16 cellular contexts compared by ENCODE assay signal in the genomic region with DNA sequence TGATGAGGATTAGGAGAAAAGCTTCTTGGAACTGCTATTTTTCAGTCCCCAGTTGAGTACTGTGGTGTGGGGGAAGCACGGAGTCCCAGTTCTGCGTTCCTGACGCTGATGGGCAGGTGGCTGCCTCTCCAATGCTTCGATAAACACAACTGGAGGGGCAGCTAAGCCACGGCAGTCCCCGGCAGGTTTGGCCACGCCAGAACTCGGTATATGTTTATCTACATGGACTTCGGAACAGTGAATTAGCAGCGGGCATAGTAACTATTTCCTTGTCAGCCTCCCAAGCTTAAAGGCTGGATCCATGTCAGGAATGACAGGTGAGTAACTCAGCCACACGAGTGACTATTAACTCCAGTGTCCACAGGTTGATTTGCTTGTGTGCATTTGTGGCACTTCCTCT.
DNase-seq lines count a peak whose midpoint lies in the region; ATAC-seq, FAIRE-seq and TF ChIP-seq lines count a peak whose summit lies in the region.
"Had no signal": no experiment of that assay in that cellular context is flagged by ENCODE, and none has a peak within 500 bp of the region (broad histone marks: within the 10 kb centered on the region; RNA-seq: fewer than 3 reads in every experiment).

No MANE protein-coding gene starts in this region.

- peaks cover 0 to 24% (median 7%) of the 10 kb centered on the region in 4 experiments; a peak in 6 of 7 replicates for H3K4me1 ChIP-seq in H1 (replicated peaks in 1 of 4; ENCODE audit: control insufficient read depth in 3 of 4, insufficient read depth in 4 of 4, low read length in 3 of 4)
- no peaks in the 10 kb centered on the region for H3K4me1 ChIP-seq in osteoblast (ENCODE audit: insufficient read depth, low read length)
- no peaks in the 10 kb centered on the region for H3K4me1 ChIP-seq in Karpas-422 (ENCODE audit: low read length)
- H3K4me1 ChIP-seq: A549 had no signal

- H3K4me3 ChIP-seq in bronchial epithelial cell (ENCODE audit: low read depth, low read length) (no peak overlapping the region), H1 (ENCODE audit: extremely low read depth in 1 of 4, insufficient read depth in 2 of 4, low read depth in 3 of 4, low read length in 4 of 4) (no peak overlapping the region), osteoblast (ENCODE audit: insufficient read depth, low read length) (no peak overlapping the region), Karpas-422 (ENCODE audit: low read length) (no peak overlapping the region)
- H3K4me3 ChIP-seq: A549, GM12878 had no signal

- H2BK20ac ChIP-seq in H1 (ENCODE audit: low read length): no peak overlapping the region

- H2BK15ac ChIP-seq in H1 (ENCODE audit: low read length): 0 out of 2 replicates have a peak overlapping the region, but pooled peaks have one; percentile 88

- CTCF ChIA-PET in H1 (lab: Charles Lee; ENCODE audit: partially characterized antibody): interaction anchor here (1.0 to 1.1 kb wide), 2 partner anchors 149 to 320 kb away, joined by 3 to 5 read pairs; no protein-coding TSS in a partner anchor
- CTCF ChIA-PET in activated CD8-positive, alpha-beta T cell treated with anti-CD3 and anti-CD28 coated beads for 36 hours (lab: Charles Lee): no interaction called here

- H3K79me1 ChIP-seq in H1 (ENCODE audit: low read depth, low read length): no peaks in the 10 kb centered on the region

- H3K9me3 Mint-ChIP-seq in activated CD8-positive, alpha-beta T cell treated with anti-CD3 and anti-CD28 coated beads for 36 hours: no peaks in the 10 kb centered on the region

- no peaks in the 10 kb centered on the region for H3K27me3 Mint-ChIP-seq in activated CD8-positive, alpha-beta T cell treated with anti-CD3 and anti-CD28 coated beads for 36 hours
- H3K27me3 Mint-ChIP-seq: CD4-positive, alpha-beta memory T cell had no signal

- H3K9ac ChIP-seq in H1 (replicated peaks in 1 of 4; ENCODE audit: extremely low read depth in 1 of 4, low read depth in 3 of 4, low read length in 3 of 4) (no peak overlapping the region), Karpas-422 (ENCODE audit: low read length) (no peak overlapping the region)

- 89% methylated on average over 11 of the region's 11 CpGs; no CpG with 5 or more reads in 1 of the 2 experiments for WGBS in H1 (ENCODE audit: extremely low coverage in 1 of 2, insufficient coverage in 1 of 2, insufficient read length in 1 of 2, insufficient replicate concordance in 2 of 2, low coverage in 1 of 2, low lambda C conversion rate in 2 of 2, missing lambda C conversion rate in 1 of 2), 2 experiments

- TF ChIP-seq RAD21 in H1 (IDR thresholded peaks at IDR 0.05 in 1 of 2, conservative IDR thresholded peaks at IDR 0.05 in 1 of 2; ENCODE audit: low read depth in 2 of 2, low read length in 2 of 2): no peak

- no peak overlapping the region for H4K8ac ChIP-seq in H1 (ENCODE audit: extremely low read depth, insufficient read depth, low read length)

- H3K27ac ChIP-seq in H1 (ENCODE audit: low read depth, low read length): no peak overlapping the region
- no peak overlapping the region for H3K27ac ChIP-seq in osteoblast (ENCODE audit: low read depth, low read length)
- H3K27ac ChIP-seq in Karpas-422 (ENCODE audit: low read length): no peak overlapping the region
- H3K27ac ChIP-seq: A549, C4-2B, HL-60 had no signal

- no peaks in the 10 kb centered on the region for H3K4me1 Mint-ChIP-seq in activated CD8-positive, alpha-beta T cell treated with anti-CD3 and anti-CD28 coated beads for 36 hours (ENCODE audit: low read depth)

- no peaks in the 10 kb centered on the region for H3K36me3 ChIP-seq in bronchial epithelial cell (ENCODE audit: control insufficient read depth, insufficient read depth, low read length)
- no peaks in the 10 kb centered on the region for H3K36me3 ChIP-seq in H1 (ENCODE audit: control insufficient read depth in 2 of 4, insufficient read depth in 4 of 4, low read length in 3 of 4)
- no peaks in the 10 kb centered on the region for H3K36me3 ChIP-seq in osteoblast (ENCODE audit: insufficient read depth, low read length)
- no peaks in the 10 kb centered on the region for H3K36me3 ChIP-seq in Karpas-422 (ENCODE audit: insufficient read depth, low read length)
- H3K36me3 ChIP-seq: BE2C had no signal

- H2AFZ ChIP-seq in H1 (ENCODE audit: low read length): no peak overlapping the region
- H2AFZ ChIP-seq in osteoblast (ENCODE audit: low read length): no peak overlapping the region
- H2AFZ ChIP-seq in Karpas-422 (ENCODE audit: low read length): no peak overlapping the region

- H3K4ac ChIP-seq in H1 (replicated peaks; ENCODE audit: insufficient read length, low read depth, low read length): no peak overlapping the region

- no peak overlapping the region for H2BK120ac ChIP-seq in H1 (replicated peaks; ENCODE audit: low read depth, low read length)

- H4K5ac ChIP-seq in H1 (ENCODE audit: insufficient read length, low read depth, low read length): no peak overlapping the region

- H3K56ac ChIP-seq in H1 (replicated peaks; ENCODE audit: insufficient read length, low read depth, low read length): no peak overlapping the region

- H3K9me2 ChIP-seq in Karpas-422 (replicated peaks; ENCODE audit: insufficient read depth, low read length): no peaks in the 10 kb centered on the region

- no peaks in the 10 kb centered on the region for H3K36me3 Mint-ChIP-seq in activated CD8-positive, alpha-beta T cell treated with anti-CD3 and anti-CD28 coated beads for 36 hours (ENCODE audit: low read depth)

- H2BK5ac ChIP-seq in H1 (ENCODE audit: low read depth, low read length): no peak overlapping the region

- no peak overlapping the region for H2AK5ac ChIP-seq in H1 (ENCODE audit: low read depth, low read length)

- no peak overlapping the region for H3K23ac ChIP-seq in H1 (ENCODE audit: insufficient read length)

- TF ChIP-seq POLR2A in H1 (IDR thresholded peaks at IDR 0.05; ENCODE audit: control extremely low read depth in 1 of 2, low read depth in 2 of 2, low read length in 2 of 2): no peak

- no peak overlapping the region for H3K4me3 Mint-ChIP-seq in activated CD8-positive, alpha-beta T cell treated with anti-CD3 and anti-CD28 coated beads for 36 hours

- FAIRE-seq in bronchial epithelial cell (lab: Jason Lieb, UNC): peak; percentile 88
- FAIRE-seq in H1 (lab: Jason Lieb, UNC): no peak
- FAIRE-seq: A549, GM12878, GM18507, H54 had no signal

- no peak overlapping the region for H3K14ac ChIP-seq in H1 (ENCODE audit: insufficient read length)

- no peak overlapping the region for H3K18ac ChIP-seq in H1 (ENCODE audit: extremely low read depth, low read length)

- no peak for ATAC-seq in activated CD8-positive, alpha-beta T cell treated with anti-CD3 and anti-CD28 coated beads for 36 hours
- ATAC-seq: A549, GM12878, HCT116 had no signal

- H3K9me3 ChIP-seq in H1 (ENCODE audit: insufficient read depth in 2 of 2, low read depth in 1 of 2, low read length in 1 of 2) (no peaks in the 10 kb centered on the region), osteoblast (ENCODE audit: low read depth, low read length) (no peaks in the 10 kb centered on the region), Karpas-422 (ENCODE audit: low read length) (no peaks in the 10 kb centered on the region)
- H3K9me3 ChIP-seq: A549, BE2C had no signal

- H3K27me3 ChIP-seq in bronchial epithelial cell (ENCODE audit: control insufficient read depth, insufficient read depth, low read length): no peaks in the 10 kb centered on the region
- no peaks in the 10 kb centered on the region for H3K27me3 ChIP-seq in H1 (replicated peaks in 1 of 4; ENCODE audit: control insufficient read depth in 3 of 4, extremely low read depth in 1 of 4, insufficient read depth in 3 of 4, low read length in 3 of 4)
- no peaks in the 10 kb centered on the region for H3K27me3 ChIP-seq in osteoblast (ENCODE audit: insufficient read depth, low read length)
- no peaks in the 10 kb centered on the region for H3K27me3 ChIP-seq in Karpas-422 (ENCODE audit: low read length)
- H3K27me3 ChIP-seq: BE2C had no signal

- H3K79me2 ChIP-seq in H1 (ENCODE audit: control insufficient read depth in 1 of 2, insufficient read depth in 2 of 2, low read length in 2 of 2) (no peaks in the 10 kb centered on the region), osteoblast (ENCODE audit: insufficient read depth, low read length) (no peaks in the 10 kb centered on the region), Karpas-422 (ENCODE audit: low read length) (no peaks in the 10 kb centered on the region)

- no peak overlapping the region for H4K91ac ChIP-seq in H1 (replicated peaks; ENCODE audit: insufficient read length, low read length)

- H3K27ac Mint-ChIP-seq in activated CD8-positive, alpha-beta T cell treated with anti-CD3 and anti-CD28 coated beads for 36 hours: no peak overlapping the region

- no peaks in the 10 kb centered on the region for H3K23me2 ChIP-seq in H1 (ENCODE audit: low read depth, low read length)

- POLR2A ChIA-PET in H1 (lab: Charles Lee; ENCODE audit: partially characterized antibody): no interaction called here
- POLR2A ChIA-PET in activated CD8-positive, alpha-beta T cell treated with anti-CD3 and anti-CD28 coated beads for 36 hours (lab: Charles Lee): no interaction called here

- no peak for TF ChIP-seq EP300 in H1 (IDR thresholded peaks at IDR 0.05; ENCODE audit: borderline replicate concordance in 1 of 2, low read depth in 2 of 2, low read length in 2 of 2)

- H4K20me1 ChIP-seq in H1 (replicated peaks in 1 of 2; ENCODE audit: control insufficient read depth in 1 of 2, insufficient read depth in 2 of 2, low read length in 2 of 2) (peaks cover 0 to 2% of the 10 kb centered on the region in 2 experiments), osteoblast (ENCODE audit: insufficient read depth, low read length) (no peaks in the 10 kb centered on the region), Karpas-422 (ENCODE audit: insufficient read depth, low read depth, low read length) (no peaks in the 10 kb centered on the region)

- H2BK12ac ChIP-seq in H1 (ENCODE audit: low read depth, low read length): no peak overlapping the region

- TF ChIP-seq CTCF in bronchial epithelial cell (IDR thresholded peaks at IDR 0.05; ENCODE audit: insufficient read depth, low read length, severe bottlenecking) (no peak), H1 (IDR thresholded peaks at IDR 0.05; ENCODE audit: control extremely low read depth in 1 of 3, insufficient read depth in 1 of 3, low read depth in 1 of 3, low read length in 3 of 3) (no peak), osteoblast (IDR thresholded peaks at IDR 0.05; ENCODE audit: extremely low read depth, low read depth, low read length) (no peak)
- TF ChIP-seq CTCF in activated CD8-positive, alpha-beta T cell treated with anti-CD3 and anti-CD28 coated beads for 36 hours (IDR thresholded peaks at IDR 0.05): no peak

- no peak overlapping the region for H3K4me2 ChIP-seq in H1 (ENCODE audit: insufficient read depth in 1 of 2, low read depth in 2 of 2, low read length in 2 of 2)
- no peak overlapping the region for H3K4me2 ChIP-seq in osteoblast (ENCODE audit: insufficient read depth, low read length)
- no peak overlapping the region for H3K4me2 ChIP-seq in Karpas-422 (ENCODE audit: low read depth, low read length, poor library complexity, severe bottlenecking)
- H3K4me2 ChIP-seq: A549 had no signal

- intact Hi-C loops in activated CD8-positive, alpha-beta T cell treated with anti-CD3 and anti-CD28 coated beads for 36 hours (cut with micrococcal nuclease): no loop called here

- DNase-seq in bronchial epithelial cell (ENCODE audit: low read depth): no peak
- DNase-seq in H1 (ENCODE audit: low read depth in 1 of 2, low spot score in 2 of 2): no peak
- DNase-seq in osteoblast (ENCODE audit: insufficient read length, low spot score, missing footprints): peak; percentile 82
- DNase-seq in activated CD8-positive, alpha-beta T cell treated with anti-CD3 and anti-CD28 coated beads for 36 hours: no peak
- DNase-seq in Karpas-422: no peak
- no peak for DNase-seq in NCI-H2227 treated with DMSO at 0.1 percent for 48 hours (lab: John Stamatoyannopoulos, UW)
- DNase-seq: BE2C; CD4-positive, alpha-beta memory T cell; DMS79 had no signal
